Comparison of ENCODE assay signal across 8 cellular contexts in the genomic region with DNA sequence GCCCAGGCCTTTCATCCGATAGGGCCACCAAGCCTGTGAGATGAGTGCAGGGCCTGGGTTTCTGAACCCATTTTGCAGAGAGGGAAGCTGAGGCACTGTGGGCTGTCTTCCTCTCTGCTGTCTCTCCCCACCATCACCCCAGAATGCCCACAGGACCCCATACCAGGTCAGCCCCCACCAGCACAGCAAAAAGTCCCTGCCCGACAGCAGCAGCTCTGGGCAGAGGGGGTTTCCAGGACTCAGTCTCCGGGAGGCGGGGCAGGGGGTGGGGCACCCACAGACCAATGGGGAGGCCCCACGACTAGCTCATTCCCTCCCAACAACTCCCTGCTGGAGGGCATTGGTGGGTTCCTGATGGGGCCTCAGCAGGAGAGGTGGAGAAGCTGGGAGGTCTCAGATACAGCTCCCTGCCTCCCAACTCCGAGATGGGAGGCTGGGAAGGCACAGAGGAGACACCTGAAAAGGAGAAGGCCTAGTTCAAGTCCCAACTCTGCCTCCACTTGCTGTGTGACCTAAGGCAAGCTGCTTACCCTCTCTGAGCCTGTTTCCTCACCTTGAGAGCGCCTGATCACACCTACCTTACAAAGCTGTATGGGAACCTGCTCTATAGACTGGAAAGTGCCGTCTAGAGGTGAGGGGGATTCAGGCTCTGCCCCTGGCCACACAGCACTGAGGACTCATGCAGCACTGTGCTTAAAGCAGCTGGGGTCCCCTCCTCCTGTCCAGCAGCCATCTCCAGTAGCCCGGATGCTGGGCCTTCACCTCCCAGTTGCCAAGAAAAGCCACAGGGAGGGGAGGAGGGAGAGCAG. TPM values are rescaled to one million over a fixed set of nuclear protein-coding genes. Genes with fewer than 3 reads are reported as not detected.
A peak's percentile ranks its signal among the peaks of the same experiment; 100 is the strongest.
DNase-seq lines count a peak whose midpoint lies in the region; ATAC-seq and TF ChIP-seq lines count a peak whose summit lies in the region.
"Had no signal": no experiment of that assay in that cellular context is flagged by ENCODE, and none has a peak within 500 bp of the region (broad histone marks: within the 10 kb centered on the region; RNA-seq: fewer than 3 reads in every experiment).

No MANE protein-coding gene starts in this region.

- CTCF ChIA-PET in activated naive CD4-positive, alpha-beta T cell treated with anti-CD3 and anti-CD28 coated beads for 36 hours (lab: Charles Lee): interaction anchor here (0.6 to 2.8 kb wide), 5 partner anchors 22 to 364 kb away, joined by 3 to 10 read pairs (median 4); no protein-coding TSS in a partner anchor

- no peak for ATAC-seq in left lung
- peak; percentile 44 for ATAC-seq in stimulated activated effector memory CD8-positive, alpha-beta T cell treated with anti-CD3 and anti-CD28 coated beads, Interleukin-12 subunit alpha, Interleukin-12 subunit beta, amount 100 ng/mL, for 72 hours
- ATAC-seq in HG03469 (IDR thresholded peaks at IDR 0.05; ENCODE audit: unreplicated experiment): no peak
- no peak for ATAC-seq in GM19395 (IDR thresholded peaks at IDR 0.05; ENCODE audit: unreplicated experiment)
- no peak for ATAC-seq in GM19035 (IDR thresholded peaks at IDR 0.05; ENCODE audit: unreplicated experiment)

- H3K36me3 Mint-ChIP-seq in activated naive CD4-positive, alpha-beta T cell treated with anti-CD3 and anti-CD28 coated beads for 36 hours (ENCODE audit: low read depth): no peaks in the 10 kb centered on the region
- H3K36me3 Mint-ChIP-seq in stimulated activated effector memory CD8-positive, alpha-beta T cell treated with anti-CD3 and anti-CD28 coated beads, Interleukin-12 subunit alpha, Interleukin-12 subunit beta, amount 100 ng/mL, for 72 hours: peaks cover 69% of the 10 kb centered on the region

- no peaks in the 10 kb centered on the region for H4K20me1 ChIP-seq in OCI-LY3 (ENCODE audit: insufficient read depth, low read length)

- H3K4me3 ChIP-seq in OCI-LY3 (ENCODE audit: low read length) (peak overlapping the region; percentile 60), left lung (no peak overlapping the region)
- H3K4me3 ChIP-seq: SK-N-MC had no signal

- peaks cover 3% of the 10 kb centered on the region for H3K36me3 ChIP-seq in OCI-LY3 (replicated peaks; ENCODE audit: low read depth, low read length)
- H3K36me3 ChIP-seq in left lung: no peaks in the 10 kb centered on the region

- no peaks in the 10 kb centered on the region for H3K9me3 Mint-ChIP-seq in activated naive CD4-positive, alpha-beta T cell treated with anti-CD3 and anti-CD28 coated beads for 36 hours
- H3K9me3 Mint-ChIP-seq in stimulated activated effector memory CD8-positive, alpha-beta T cell treated with anti-CD3 and anti-CD28 coated beads, Interleukin-12 subunit alpha, Interleukin-12 subunit beta, amount 100 ng/mL, for 72 hours: no peaks in the 10 kb centered on the region

- DNase-seq in activated naive CD4-positive, alpha-beta T cell treated with anti-CD3 and anti-CD28 coated beads for 36 hours: peak; percentile 80
- DNase-seq in left lung: peak in 1 of 2 donors; percentile 59
- DNase-seq in stimulated activated effector memory CD8-positive, alpha-beta T cell treated with anti-CD3 and anti-CD28 coated beads, Interleukin-12 subunit alpha, Interleukin-12 subunit beta, amount 100 ng/mL, for 72 hours (ENCODE audit: low spot score in 2 of 2): peak in 1 of 2 donors; percentile 83

- H3K9me3 ChIP-seq in OCI-LY3 (ENCODE audit: insufficient read depth, low read length): no peaks in the 10 kb centered on the region
- H3K9me3 ChIP-seq in left lung: no peaks in the 10 kb centered on the region

- peaks cover 53% of the 10 kb centered on the region for H3K4me1 Mint-ChIP-seq in activated naive CD4-positive, alpha-beta T cell treated with anti-CD3 and anti-CD28 coated beads for 36 hours (ENCODE audit: low read depth)
- H3K4me1 Mint-ChIP-seq in stimulated activated effector memory CD8-positive, alpha-beta T cell treated with anti-CD3 and anti-CD28 coated beads, Interleukin-12 subunit alpha, Interleukin-12 subunit beta, amount 100 ng/mL, for 72 hours: peaks cover 59% of the 10 kb centered on the region

- peaks cover 7% of the 10 kb centered on the region for H3K27me3 Mint-ChIP-seq in activated naive CD4-positive, alpha-beta T cell treated with anti-CD3 and anti-CD28 coated beads for 36 hours (ENCODE audit: low read depth)

- peak overlapping the region; percentile 70 for H3K4me2 ChIP-seq in OCI-LY3 (ENCODE audit: low read length)

- peak overlapping the region; percentile 81 for H3K27ac Mint-ChIP-seq in activated naive CD4-positive, alpha-beta T cell treated with anti-CD3 and anti-CD28 coated beads for 36 hours
- peak overlapping the region; percentile 92 for H3K27ac Mint-ChIP-seq in stimulated activated effector memory CD8-positive, alpha-beta T cell treated with anti-CD3 and anti-CD28 coated beads, Interleukin-12 subunit alpha, Interleukin-12 subunit beta, amount 100 ng/mL, for 72 hours

- TF ChIP-seq CTCF in OCI-LY3 (IDR thresholded peaks at IDR 0.05; ENCODE audit: low read depth, low read length) (no peak), left lung (IDR thresholded peaks at IDR 0.05) (no peak)

- intact Hi-C loops in activated naive CD4-positive, alpha-beta T cell treated with anti-CD3 and anti-CD28 coated beads for 36 hours (cut with micrococcal nuclease): no loop called here
- intact Hi-C loops in left lung (cut with DNase I): no loop called here

- H3K27me3 ChIP-seq in OCI-LY3 (ENCODE audit: low read depth, low read length) (peaks cover 7% of the 10 kb centered on the region), left lung (peaks cover 7 to 12% of the 10 kb centered on the region in 2 donors)

- peak overlapping the region; percentile 48; the same call in 1 of the 2 replicates for H3K9ac ChIP-seq in OCI-LY3 (ENCODE audit: low read length)

- H2AFZ ChIP-seq in OCI-LY3 (ENCODE audit: low read depth, low read length): no peak overlapping the region

- no peak overlapping the region for H3K4me3 Mint-ChIP-seq in activated naive CD4-positive, alpha-beta T cell treated with anti-CD3 and anti-CD28 coated beads for 36 hours
- peak overlapping the region; percentile 94 for H3K4me3 Mint-ChIP-seq in stimulated activated effector memory CD8-positive, alpha-beta T cell treated with anti-CD3 and anti-CD28 coated beads, Interleukin-12 subunit alpha, Interleukin-12 subunit beta, amount 100 ng/mL, for 72 hours

- H3K79me2 ChIP-seq in OCI-LY3 (ENCODE audit: low read length): no peaks in the 10 kb centered on the region

- H3K27ac ChIP-seq in OCI-LY3 (ENCODE audit: low read length): peak overlapping the region; percentile 38
- peak overlapping the region; percentile 24 to 42 for H3K27ac ChIP-seq in left lung
- H3K27ac ChIP-seq: SK-N-MC had no signal

- H3K4me1 ChIP-seq in OCI-LY3 (ENCODE audit: low read length) (peaks cover 45% of the 10 kb centered on the region), left lung (peaks cover 14 to 59% of the 10 kb centered on the region in 2 donors)

RNA-seq across cellular contexts. Expression of gene CBX7, which starts 3.5 kb away (rescaled TPM):
- 10 to 100 TPM; 20.8 to 24.1 TPM for total RNA-seq in activated naive CD4-positive, alpha-beta T cell treated with anti-CD3 and anti-CD28 coated beads for 36 hours
- 10 to 100 TPM; 17.1 to 17.7 TPM for total RNA-seq in left lung

RNA-seq across cellular contexts. Expression of gene APOBEC3H, which starts 51.9 kb away (rescaled TPM):
- 10 to 100 TPM; 11.9 to 13.2 TPM for total RNA-seq in activated naive CD4-positive, alpha-beta T cell treated with anti-CD3 and anti-CD28 coated beads for 36 hours
- total RNA-seq in left lung: 1 to 10 TPM in 1 of 2 donors, under 1 TPM in 1; 0.94 to 1.3 TPM

Comparison
In these comparisons a context has a peak if more than half of its experiments do, and no peak if none do; other contexts are left out.
1. RNA of gene APOBEC3H, which starts 51.9 kb away (total RNA-seq): 11.9 to 13.2 TPM in activated naive CD4-positive, alpha-beta T cell treated with anti-CD3 and anti-CD28 coated beads for 36 hours; 0.94 to 1.3 TPM in left lung; every median in the first group is over 4 times any median in the second.